ENCODE assay signal across 19 cellular contexts in the genomic region with DNA sequence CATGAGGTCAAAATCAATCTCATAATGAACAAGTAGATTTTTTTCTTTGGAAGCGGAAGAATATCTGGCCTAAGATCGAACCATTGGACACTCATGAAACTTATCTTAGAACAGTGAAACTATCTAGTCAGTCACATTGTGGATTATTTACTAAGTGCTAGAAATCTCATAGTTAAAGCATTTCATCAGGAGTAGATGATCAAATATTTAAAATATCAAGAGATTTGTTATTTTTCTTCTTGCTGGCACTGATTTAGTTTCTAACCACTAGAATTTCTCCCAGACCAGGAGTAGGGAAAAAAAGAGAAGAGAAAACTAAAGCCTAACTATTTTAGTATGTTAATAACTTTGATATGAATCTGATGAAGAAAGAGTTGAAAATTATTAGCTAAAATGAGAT.
DNase-seq lines count a peak whose midpoint lies in the region; ATAC-seq and TF ChIP-seq lines count a peak whose summit lies in the region.
"Had no signal": no experiment of that assay in that cellular context is flagged by ENCODE, and none has a peak within 500 bp of the region (broad histone marks: within the 10 kb centered on the region; RNA-seq: fewer than 3 reads in every experiment).

No MANE protein-coding gene starts in this region.

- no peak for TF ChIP-seq EP300 in tibial nerve (IDR thresholded peaks at IDR 0.05)

- in situ Hi-C loops in astrocyte of the spinal cord (cut with HindIII; ENCODE audit: low sequenced_read_pairs): no loop called here

- no peak overlapping the region for H3K9ac ChIP-seq in HUES48 (ENCODE audit: low read depth, low read length)

- H3K4me1 ChIP-seq in HUES48 (ENCODE audit: control insufficient read depth, insufficient read depth, low read length): peaks cover 26% of the 10 kb centered on the region
- H3K4me1 ChIP-seq in tibial artery: peaks cover 0 to 11% (median 5%) of the 10 kb centered on the region in 4 donors
- H3K4me1 ChIP-seq in tibial nerve: peaks cover 0 to 7% (median 2%) of the 10 kb centered on the region in 4 donors

- no peak for ATAC-seq in GM18511 (IDR thresholded peaks at IDR 0.05; ENCODE audit: unreplicated experiment)
- ATAC-seq: PC-3 had no signal

- no peak for TF ChIP-seq POLR2A in tibial nerve (IDR thresholded peaks at IDR 0.05)

- H3K4me3 ChIP-seq in HUES48 (ENCODE audit: low read depth, low read length) (no peak overlapping the region), astrocyte of the spinal cord (ENCODE audit: low read depth, low read length) (no peak overlapping the region), tibial artery (no peak overlapping the region), tibial nerve (no peak overlapping the region)
- H3K4me3 ChIP-seq: HAP-1 had no signal

- peak overlapping the region; percentile 72 for H3K27ac ChIP-seq in HUES48 (ENCODE audit: low read depth, low read length)
- peak overlapping the region; percentile 21 to 34 for H3K27ac ChIP-seq in tibial artery
- no peak overlapping the region for H3K27ac ChIP-seq in tibial nerve
- H3K27ac ChIP-seq: HL-60, RWPE1 had no signal

- H3K36me3 ChIP-seq in HUES48 (ENCODE audit: control insufficient read depth, insufficient read depth, low read length): no peaks in the 10 kb centered on the region
- no peaks in the 10 kb centered on the region for H3K36me3 ChIP-seq in tibial artery
- H3K36me3 ChIP-seq in tibial nerve: no peaks in the 10 kb centered on the region
- H3K36me3 ChIP-seq: BE2C, HAP-1 had no signal

- intact Hi-C loops in tibial artery (cut with DNase I; ENCODE audit: low total_unique reads): no loop called here

- WGBS in tibial nerve, 2 donors: 67 to 73% methylated on average over 2 of the region's 2 CpGs

- H3K27me3 ChIP-seq in HUES48 (ENCODE audit: control insufficient read depth, insufficient read depth, low read length) (no peaks in the 10 kb centered on the region), tibial artery (no peaks in the 10 kb centered on the region), tibial nerve (no peaks in the 10 kb centered on the region)
- H3K27me3 ChIP-seq: BE2C had no signal

- no peak for TF ChIP-seq CTCF in astrocyte of the spinal cord (IDR thresholded peaks at IDR 0.05; ENCODE audit: low read depth, low read length)
- TF ChIP-seq CTCF in tibial artery (IDR thresholded peaks at IDR 0.05): no peak
- TF ChIP-seq CTCF in tibial nerve (IDR thresholded peaks at IDR 0.05): no peak

- no peaks in the 10 kb centered on the region for H3K9me3 ChIP-seq in HUES48 (ENCODE audit: control insufficient read depth, insufficient read depth, low read length)
- H3K9me3 ChIP-seq in tibial artery: no peaks in the 10 kb centered on the region
- H3K9me3 ChIP-seq in tibial nerve: no peaks in the 10 kb centered on the region
- H3K9me3 ChIP-seq: BE2C, HAP-1 had no signal

- DNase-seq in astrocyte of the spinal cord (ENCODE audit: low read depth, low spot score) (peak; percentile 27), kidney glomerular epithelial cell (lab: John Stamatoyannopoulos, UW) (peak; percentile 45), tibial artery (no peak), tibial nerve (ENCODE audit: low spot score in 2 of 2) (no peak)
- DNase-seq in stimulated activated CD4-positive, alpha-beta T cell treated with anti-CD3 and anti-CD28 coated beads, Interleukin-4, amount 100 ng/mL, for 24 hours: no peak
- DNase-seq: BE2C; CD4-positive, alpha-beta memory T cell; DMS79; KBM-7; MV-4-11; NCI-H1417; NCI-H187 treated with DMSO at 0.1 percent for 48 hours; PC-3; SW 1271 had no signal

Comparison
In these comparisons a context has a peak if more than half of its experiments do, and no peak if none do; other contexts are left out.
1. H3K27ac ChIP-seq: peak in HUES48 (single experiment) and tibial artery (2 of 2); none in tibial nerve (0 of 4).
2. DNase-seq: peak in astrocyte of the spinal cord (single experiment) and kidney glomerular epithelial cell (single experiment); none in tibial artery (0 of 2), tibial nerve (0 of 2) and stimulated activated CD4-positive, alpha-beta T cell treated with anti-CD3 and anti-CD28 coated beads, Interleukin-4, amount 100 ng/mL, for 24 hours (single experiment).